Comparison of ENCODE assay signal across 29 cellular contexts in genomic region chr1:36608272-36608671, GRCh38.
"Had no signal": no experiment of that assay in that cellular context is flagged by ENCODE, and none has a peak within 500 bp of the region (broad histone marks: within the 10 kb centered on the region; RNA-seq: fewer than 3 reads in every experiment).

No MANE protein-coding gene starts in this region.

- FAIRE-seq: colon, endometrium, endothelial cell of umbilical vein, frontal cortex had no signal

- H3K4me3 Mint-ChIP-seq: dendritic cell treated with granulocyte-macrophage colony-stimulating factor and Interleukin-4, amounts not matched to agents 40 ng/mL and 50 ng/mL, for 4 days; effector memory CD8-positive, alpha-beta T cell; endodermal cell had no signal

- H3K4me1 Mint-ChIP-seq: endodermal cell had no signal

- H3K27ac ChIP-seq: colonic mucosa, coronary artery, dorsolateral prefrontal cortex, epithelial cell of prostate, esophagus muscularis mucosa, esophagus squamous epithelium, foreskin keratinocyte, gastrocnemius medialis, gastroesophageal sphincter, heart left ventricle, heart right ventricle had no signal

- H3K9me3 ChIP-seq: colonic mucosa, esophagus muscularis mucosa, esophagus squamous epithelium, gastrocnemius medialis, gastroesophageal sphincter, heart left ventricle, heart right ventricle had no signal

- H3K36me3 ChIP-seq: colonic mucosa, esophagus muscularis mucosa, esophagus squamous epithelium, gastrocnemius medialis, gastroesophageal sphincter, heart left ventricle, heart right ventricle had no signal

- H3K4me3 ChIP-seq: colonic mucosa, coronary artery, dorsolateral prefrontal cortex, esophagus muscularis mucosa, esophagus squamous epithelium, gastrocnemius medialis, gastroesophageal sphincter, heart left ventricle, heart right ventricle had no signal

- H3K9me3 Mint-ChIP-seq: dendritic cell treated with granulocyte-macrophage colony-stimulating factor and Interleukin-4, amounts not matched to agents 40 ng/mL and 50 ng/mL, for 4 days; effector memory CD8-positive, alpha-beta T cell; endodermal cell had no signal

- ATAC-seq: effector memory CD8-positive, alpha-beta T cell; esophagus mucosa; foreskin keratinocyte; gastrocnemius medialis; gastroesophageal sphincter; heart left ventricle; heart right ventricle had no signal

- H3K4me1 ChIP-seq: colonic mucosa, esophagus muscularis mucosa, esophagus squamous epithelium, foreskin keratinocyte, gastrocnemius medialis, gastroesophageal sphincter, heart left ventricle, heart right ventricle had no signal

- H3K27ac Mint-ChIP-seq: dendritic cell treated with granulocyte-macrophage colony-stimulating factor and Interleukin-4, amounts not matched to agents 40 ng/mL and 50 ng/mL, for 4 days; endodermal cell had no signal

- DNase-seq: colonic mucosa; cortex of kidney; dermis blood vessel endothelial cell; dorsolateral prefrontal cortex; effector CD4-positive, alpha-beta T cell; effector CD8-positive, alpha-beta T cell; effector memory CD4-positive, alpha-beta T cell; effector memory CD8-positive, alpha-beta T cell; endodermal cell; erythroblast; esophagus squamous epithelium; foreskin fibroblast; foreskin keratinocyte; foreskin melanocyte; gastrocnemius medialis; glutamatergic neuron; head of caudate nucleus; heart left ventricle; heart right ventricle had no signal

- H3K27me3 ChIP-seq: colonic mucosa had no signal
